Comparison of ENCODE assay signal across 24 cellular contexts in genomic region chr10:111129348-111129747, GRCh38. TPM values are rescaled to one million over a fixed set of nuclear protein-coding genes. Genes with fewer than 3 reads are reported as not detected.
A peak's percentile ranks its signal among the peaks of the same experiment; 100 is the strongest.
DNase-seq lines count a peak whose midpoint lies in the region; ATAC-seq lines count a peak whose summit lies in the region.
"Had no signal": no experiment of that assay in that cellular context is flagged by ENCODE, and none has a peak within 500 bp of the region (broad histone marks: within the 10 kb centered on the region; RNA-seq: fewer than 3 reads in every experiment).

No MANE protein-coding gene starts in this region.

- intact Hi-C loops in sciatic nerve (cut with DNase I) = no loop called here

- 0 out of 2 replicates have a peak, but pooled peaks cover 2% of the 10 kb centered on the region for H3K27me3 ChIP-seq in MG63
- no peaks in the 10 kb centered on the region for H3K27me3 ChIP-seq in endocrine pancreas (ENCODE audit: control insufficient read depth, insufficient read depth, low read length)
- H3K27me3 ChIP-seq: neural progenitor cell had no signal

- H3K9me3 ChIP-seq in MG63 = no peaks in the 10 kb centered on the region
- H3K9me3 ChIP-seq in endocrine pancreas (ENCODE audit: control insufficient read depth, low read length) = no peaks in the 10 kb centered on the region
- H3K9me3 ChIP-seq: stomach had no signal

- H3K36me3 ChIP-seq in MG63 (no peaks in the 10 kb centered on the region), endocrine pancreas (ENCODE audit: control insufficient read depth, insufficient read depth, low read length) (no peaks in the 10 kb centered on the region)
- H3K36me3 ChIP-seq: neural progenitor cell, stomach had no signal

- no peak overlapping the region for H3K9ac ChIP-seq in endocrine pancreas (ENCODE audit: control insufficient read depth, insufficient read depth, low read length)
- H3K9ac ChIP-seq: KMS-11, neural progenitor cell had no signal

- no peaks in the 10 kb centered on the region for H3K4me1 ChIP-seq in endocrine pancreas (ENCODE audit: control insufficient read depth, insufficient read depth, low read length)
- H3K4me1 ChIP-seq: Caco-2, neural progenitor cell had no signal

- peak; percentile 17 for DNase-seq in DMS53 (lab: John Stamatoyannopoulos, UW)
- DNase-seq in DMS53 treated with DMSO at 0.1 percent for 48 hours (lab: John Stamatoyannopoulos, UW; ENCODE audit: unreplicated experiment) = no peak
- DNase-seq in MG63 = peak; percentile 82
- DNase-seq in sciatic nerve (ENCODE audit: low spot score) = no peak
- no peak for DNase-seq in LoVo (ENCODE audit: low spot score)
- no peak for DNase-seq in GM19238 (ENCODE audit: insufficient read length, low spot score)
- no peak for DNase-seq in amniotic stem cell (lab: John Stamatoyannopoulos, UW)
- DNase-seq: activated CD4-positive, alpha-beta T cell treated with anti-CD3 and anti-CD28 coated beads for 48 hours; activated CD8-positive, alpha-beta memory T cell treated with anti-CD3 and anti-CD28 coated beads, Interleukin-2, amount 50 U/mL, for 4 hours; Caco-2; cortex of kidney; foreskin fibroblast; immature natural killer cell; NCI-H1048; NCI-H748 treated with DMSO at 0.1 percent for 48 hours; Right ventricle myocardium superior; stimulated activated CD4-positive, alpha-beta T cell treated with anti-CD3 and anti-CD28 coated beads, Interleukin-4, amount 100 ng/mL, for 4 hours; stomach; SW 1271 had no signal

- peak; percentile 72 for ATAC-seq in sciatic nerve

- H3K4me3 ChIP-seq in MG63 (no peak overlapping the region), endocrine pancreas (ENCODE audit: control insufficient read depth, insufficient read depth, low read length) (peak overlapping the region; percentile 4)
- H3K4me3 ChIP-seq: neural progenitor cell, stomach had no signal

RNA-seq across cellular contexts. Expression of gene ADRA2A, which starts 52.5 kb away (rescaled TPM):
- 0.37 TPM in 1 of 2 replicates, not detected in the other for total RNA-seq in MG63 (2014; rRNA removed; shearing (Covaris generic); ENCODE audit: low replicate concordance)
- 11.4 TPM for total RNA-seq in sciatic nerve
- total RNA-seq: A172, G401 had no signal

Comparison
In these comparisons a context has a peak if more than half of its experiments do, and no peak if none do; other contexts are left out.
1. DNase-seq: peak in DMS53 (single experiment) and MG63 (single experiment); none in DMS53 treated with DMSO at 0.1 percent for 48 hours (single experiment), sciatic nerve (single experiment), LoVo (single experiment), GM19238 (single experiment) and amniotic stem cell (single experiment).